1 cellular context compared by ENCODE assay signal in genomic region chr3:94937980-94938379, GRCh38.
TF ChIP-seq lines count a peak whose summit lies in the region.

No MANE protein-coding gene starts in this region.

TF ChIP-seq in K562, 482 proteins besides CTCF, POLR2A, EP300 and RAD21 (continued from another document):
- TF ChIP-seq CREB3L1 (IDR thresholded peaks at IDR 0.05; ENCODE audit: borderline replicate concordance, low read depth) (peak; percentile 46; the same call in 1 of the 2 replicates), POLR2G (IDR thresholded peaks at IDR 0.05; ENCODE audit: low read depth, low read length) (peak; percentile 83), ZNF444 (CRISPR knock-in tag; IDR thresholded peaks at IDR 0.05) (no peak), PREB (CRISPR knock-in tag; IDR thresholded peaks at IDR 0.05) (no peak), ERF (CRISPR knock-in tag; IDR thresholded peaks at IDR 0.05) (no peak), L3MBTL2 (IDR thresholded peaks at IDR 0.05) (peak; percentile 51; the same call in 1 of the 2 replicates), ZNF232 (CRISPR knock-in tag; IDR thresholded peaks at IDR 0.05) (no peak), SRSF1 (IDR thresholded peaks at IDR 0.05; ENCODE audit: low read depth, low read length) (no peak), MEIS2 (IDR thresholded peaks at IDR 0.05; ENCODE audit: partially characterized antibody) (no peak), YY1 (IDR thresholded peaks at IDR 0.05; ENCODE audit: borderline replicate concordance in 1 of 3, control insufficient read depth in 1 of 3, extremely low read depth in 1 of 3, insufficient read depth in 3 of 3, insufficient read length in 1 of 3, insufficient replicate concordance in 2 of 3, low read depth in 1 of 3, low read length in 2 of 3) (peak; percentile 37 to 87 (median 74)), ELK3 (CRISPR knock-in tag; IDR thresholded peaks at IDR 0.05) (no peak), CBX3 (IDR thresholded peaks at IDR 0.05; ENCODE audit: borderline replicate concordance in 1 of 2, low read length in 2 of 2) (no peak), DPF2 (IDR thresholded peaks at IDR 0.05) (no peak), ZNF347 (CRISPR knock-in tag; IDR thresholded peaks at IDR 0.05; ENCODE audit: low read depth) (no peak), ZNF133 (CRISPR knock-in tag; IDR thresholded peaks at IDR 0.05) (no peak), CCNT2 (IDR thresholded peaks at IDR 0.05; ENCODE audit: borderline replicate concordance, extremely low read depth, insufficient read length, low read depth, low read length) (no peak), TAF1 (IDR thresholded peaks at IDR 0.05; ENCODE audit: control insufficient read depth, extremely low read depth, insufficient read depth, low read length, severe bottlenecking) (peak; percentile 28), USF1 (CRISPR knock-in tag; IDR thresholded peaks at IDR 0.05) (no peak), SUPT5H (IDR thresholded peaks at IDR 0.05) (peak; percentile 47; the same call in 1 of the 2 replicates), GABPB2 (CRISPR knock-in tag; conservative IDR thresholded peaks at IDR 0.05) (no peak), GTF2A2 (tag; IDR thresholded peaks at IDR 0.05) (no peak), SFPQ (IDR thresholded peaks at IDR 0.05; ENCODE audit: low read depth, low read length) (no peak), GATAD2A (IDR thresholded peaks at IDR 0.05) (no peak), MAFK (IDR thresholded peaks at IDR 0.05; ENCODE audit: low read length) (no peak), CREB3 (tag; conservative IDR thresholded peaks at IDR 0.05; ENCODE audit: low read depth) (no peak), FOXJ2 (tag; IDR thresholded peaks at IDR 0.05) (no peak), ETV6 (IDR thresholded peaks at IDR 0.05; ENCODE audit: borderline replicate concordance in 1 of 2, low read depth in 2 of 2, low read length in 1 of 2) (no peak), ETV6 (CRISPR knock-in tag; IDR thresholded peaks at IDR 0.05; ENCODE audit: borderline replicate concordance) (no peak), ZBTB17 (CRISPR knock-in tag; IDR thresholded peaks at IDR 0.05) (no peak), RBM17 (IDR thresholded peaks at IDR 0.05; ENCODE audit: borderline replicate concordance, low read depth, low read length) (no peak), SMAD1 (IDR thresholded peaks at IDR 0.05; ENCODE audit: low read depth, low read length, partially characterized antibody) (no peak), HMG20A (CRISPR knock-in tag; conservative IDR thresholded peaks at IDR 0.05) (no peak), POLR2H (tag; IDR thresholded peaks at IDR 0.05; ENCODE audit: low read depth) (peak; percentile 57; the same call in 1 of the 2 replicates), MYBL2 (IDR thresholded peaks at IDR 0.05; ENCODE audit: low read depth) (peak; percentile 83), MYBL2 (CRISPR knock-in tag; IDR thresholded peaks at IDR 0.05; ENCODE audit: borderline replicate concordance) (no peak), MCM5 (IDR thresholded peaks at IDR 0.05; ENCODE audit: low read depth) (no peak), EHMT2 (IDR thresholded peaks at IDR 0.05) (no peak), SLC30A9 (CRISPR knock-in tag; IDR thresholded peaks at IDR 0.05) (no peak), TCF7 (IDR thresholded peaks at IDR 0.05; ENCODE audit: borderline replicate concordance) (no peak), TEAD4 (IDR thresholded peaks at IDR 0.05; ENCODE audit: low read length) (no peak), TEAD4 (CRISPR knock-in tag; IDR thresholded peaks at IDR 0.05; ENCODE audit: borderline replicate concordance) (no peak), CHD2 (IDR thresholded peaks at IDR 0.05; ENCODE audit: low read depth, low read length) (no peak), ZNF184 (CRISPR knock-in tag; IDR thresholded peaks at IDR 0.05) (no peak), FOXP4 (CRISPR knock-in tag; IDR thresholded peaks at IDR 0.05; ENCODE audit: borderline replicate concordance) (no peak)
- TF ChIP-seq, protein P1, sequence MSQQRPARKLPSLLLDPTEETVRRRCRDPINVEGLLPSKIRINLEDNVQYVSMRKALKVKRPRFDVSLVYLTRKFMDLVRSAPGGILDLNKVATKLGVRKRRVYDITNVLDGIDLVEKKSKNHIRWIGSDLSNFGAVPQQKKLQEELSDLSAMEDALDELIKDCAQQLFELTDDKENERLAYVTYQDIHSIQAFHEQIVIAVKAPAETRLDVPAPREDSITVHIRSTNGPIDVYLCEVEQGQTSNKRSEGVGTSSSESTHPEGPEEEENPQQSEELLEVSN (IDR thresholded peaks at IDR 0.05; ENCODE audit: borderline replicate concordance in 1 of 2, extremely low read depth in 1 of 2, insufficient read depth in 1 of 2, insufficient read length in 1 of 2, low read depth in 1 of 2, low read length in 1 of 2, poor library complexity in 1 of 2, severe bottlenecking in 1 of 2), result no peak
- TF ChIP-seq, protein P2, sequence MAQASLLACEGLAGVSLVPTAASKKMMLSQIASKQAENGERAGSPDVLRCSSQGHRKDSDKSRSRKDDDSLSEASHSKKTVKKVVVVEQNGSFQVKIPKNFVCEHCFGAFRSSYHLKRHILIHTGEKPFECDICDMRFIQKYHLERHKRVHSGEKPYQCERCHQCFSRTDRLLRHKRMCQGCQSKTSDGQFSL (CRISPR knock-in tag; IDR thresholded peaks at IDR 0.05), result no peak
- TF ChIP-seq, protein P2 (tag; IDR thresholded peaks at IDR 0.05), result no peak
- TF ChIP-seq, protein P3, sequence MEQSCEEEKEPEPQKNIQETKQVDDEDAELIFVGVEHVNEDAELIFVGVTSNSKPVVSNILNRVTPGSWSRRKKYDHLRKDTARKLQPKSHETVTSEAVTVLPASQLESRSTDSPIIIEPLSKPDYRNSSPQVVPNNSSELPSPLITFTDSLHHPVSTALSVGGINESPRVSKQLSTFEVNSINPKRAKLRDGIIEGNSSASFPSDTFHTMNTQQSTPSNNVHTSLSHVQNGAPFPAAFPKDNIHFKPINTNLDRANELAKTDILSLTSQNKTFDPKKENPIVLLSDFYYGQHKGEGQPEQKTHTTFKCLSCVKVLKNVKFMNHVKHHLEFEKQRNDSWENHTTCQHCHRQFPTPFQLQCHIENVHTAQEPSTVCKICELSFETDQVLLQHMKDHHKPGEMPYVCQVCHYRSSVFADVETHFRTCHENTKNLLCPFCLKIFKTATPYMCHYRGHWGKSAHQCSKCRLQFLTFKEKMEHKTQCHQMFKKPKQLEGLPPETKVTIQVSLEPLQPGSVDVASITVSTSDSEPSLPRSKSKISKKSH (CRISPR knock-in tag; IDR thresholded peaks at IDR 0.05), result no peak
- TF ChIP-seq, protein P4, sequence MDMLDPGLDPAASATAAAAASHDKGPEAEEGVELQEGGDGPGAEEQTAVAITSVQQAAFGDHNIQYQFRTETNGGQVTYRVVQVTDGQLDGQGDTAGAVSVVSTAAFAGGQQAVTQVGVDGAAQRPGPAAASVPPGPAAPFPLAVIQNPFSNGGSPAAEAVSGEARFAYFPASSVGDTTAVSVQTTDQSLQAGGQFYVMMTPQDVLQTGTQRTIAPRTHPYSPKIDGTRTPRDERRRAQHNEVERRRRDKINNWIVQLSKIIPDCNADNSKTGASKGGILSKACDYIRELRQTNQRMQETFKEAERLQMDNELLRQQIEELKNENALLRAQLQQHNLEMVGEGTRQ (CRISPR knock-in tag; IDR thresholded peaks at IDR 0.05), result no peak
- TF ChIP-seq, protein P5, sequence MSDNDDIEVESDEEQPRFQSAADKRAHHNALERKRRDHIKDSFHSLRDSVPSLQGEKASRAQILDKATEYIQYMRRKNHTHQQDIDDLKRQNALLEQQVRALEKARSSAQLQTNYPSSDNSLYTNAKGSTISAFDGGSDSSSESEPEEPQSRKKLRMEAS (CRISPR knock-in tag; IDR thresholded peaks at IDR 0.05), result no peak
